Comparison of ENCODE assay signal across 16 cellular contexts in genomic region chr21:45867041-45867630, GRCh38.
"Had no signal": no experiment of that assay in that cellular context is flagged by ENCODE, and none has a peak within 500 bp of the region (broad histone marks: within the 10 kb centered on the region; RNA-seq: fewer than 3 reads in every experiment).

No MANE protein-coding gene starts in this region.

- H3K36me3 Mint-ChIP-seq: activated naive CD4-positive, alpha-beta T cell treated with anti-CD3 and anti-CD28 coated beads, Interleukin-2, amount 50 U/mL, for 72 hours; memory B cell; naive thymus-derived CD4-positive, alpha-beta T cell; stimulated activated naive B cell treated with anti-CD40 and anti-IgM and Interleukin-4, amounts not matched to agents 10 μg/mL and 1 μg/mL and 100 μg/mL, for 72 hours; T-cell had no signal

- H3K9me3 ChIP-seq: adrenal gland, esophagus squamous epithelium, left lung, thyroid gland had no signal

- ATAC-seq: activated naive CD4-positive, alpha-beta T cell treated with anti-CD3 and anti-CD28 coated beads, Interleukin-2, amount 50 U/mL, for 72 hours; effector memory CD8-positive, alpha-beta T cell; left lung; naive thymus-derived CD4-positive, alpha-beta T cell; stimulated activated naive B cell treated with anti-CD40 and anti-IgM and Interleukin-4, amounts not matched to agents 10 μg/mL and 1 μg/mL and 100 μg/mL, for 72 hours had no signal

- H3K27ac Mint-ChIP-seq: activated B cell treated with CpG ODN at 0.5 μM for 24 hours; activated CD4-positive, alpha-beta memory T cell treated with anti-CD3 and anti-CD28 coated beads, Interleukin-2, amount 10 ng/mL, durations not matched to agents 7 days and 5 days; effector memory CD8-positive, alpha-beta T cell; memory B cell; naive thymus-derived CD4-positive, alpha-beta T cell; stimulated activated naive B cell treated with anti-CD40 and anti-IgM and Interleukin-4, amounts not matched to agents 10 μg/mL and 1 μg/mL and 100 μg/mL, for 72 hours; T-cell had no signal

- H3K27me3 ChIP-seq: adrenal gland, cardiac muscle cell, thyroid gland had no signal

- H3K9me3 Mint-ChIP-seq: activated B cell treated with CpG ODN at 0.5 μM for 24 hours; activated CD4-positive, alpha-beta memory T cell treated with anti-CD3 and anti-CD28 coated beads, Interleukin-2, amount 10 ng/mL, durations not matched to agents 7 days and 5 days; activated naive CD4-positive, alpha-beta T cell treated with anti-CD3 and anti-CD28 coated beads, Interleukin-2, amount 50 U/mL, for 72 hours; effector memory CD8-positive, alpha-beta T cell; memory B cell; naive thymus-derived CD4-positive, alpha-beta T cell; stimulated activated naive B cell treated with anti-CD40 and anti-IgM and Interleukin-4, amounts not matched to agents 10 μg/mL and 1 μg/mL and 100 μg/mL, for 72 hours; T-cell had no signal

- H3K36me3 ChIP-seq: adrenal gland, cardiac muscle cell, esophagus squamous epithelium, left lung, thyroid gland had no signal

- H3K4me3 ChIP-seq: adrenal gland, cardiac muscle cell, esophagus squamous epithelium, left lung, thyroid gland had no signal

- H3K4me1 Mint-ChIP-seq: activated CD4-positive, alpha-beta memory T cell treated with anti-CD3 and anti-CD28 coated beads, Interleukin-2, amount 10 ng/mL, durations not matched to agents 7 days and 5 days; stimulated activated naive B cell treated with anti-CD40 and anti-IgM and Interleukin-4, amounts not matched to agents 10 μg/mL and 1 μg/mL and 100 μg/mL, for 72 hours had no signal

- DNase-seq: activated B cell treated with CpG ODN at 0.5 μM for 24 hours; activated CD4-positive, alpha-beta memory T cell treated with anti-CD3 and anti-CD28 coated beads, Interleukin-2, amount 10 ng/mL, durations not matched to agents 7 days and 5 days; activated CD4-positive, alpha-beta T cell treated with anti-CD3 and anti-CD28 coated beads for 4 hours; activated gamma-delta T cell; effector memory CD8-positive, alpha-beta T cell; esophagus squamous epithelium; left lung; naive thymus-derived CD4-positive, alpha-beta T cell; stimulated activated naive B cell treated with anti-CD40 and anti-IgM and Interleukin-4, amounts not matched to agents 10 μg/mL and 1 μg/mL and 100 μg/mL, for 72 hours; thyroid gland had no signal

- H3K27me3 Mint-ChIP-seq: activated B cell treated with CpG ODN at 0.5 μM for 24 hours; activated CD4-positive, alpha-beta memory T cell treated with anti-CD3 and anti-CD28 coated beads, Interleukin-2, amount 10 ng/mL, durations not matched to agents 7 days and 5 days; memory B cell; naive thymus-derived CD4-positive, alpha-beta T cell had no signal

- H3K27ac ChIP-seq: adrenal gland, cardiac muscle cell, esophagus squamous epithelium, left lung, parathyroid adenoma, thyroid gland had no signal

- H3K4me3 Mint-ChIP-seq: activated B cell treated with CpG ODN at 0.5 μM for 24 hours; activated CD4-positive, alpha-beta memory T cell treated with anti-CD3 and anti-CD28 coated beads, Interleukin-2, amount 10 ng/mL, durations not matched to agents 7 days and 5 days; effector memory CD8-positive, alpha-beta T cell; memory B cell; naive thymus-derived CD4-positive, alpha-beta T cell; stimulated activated naive B cell treated with anti-CD40 and anti-IgM and Interleukin-4, amounts not matched to agents 10 μg/mL and 1 μg/mL and 100 μg/mL, for 72 hours; T-cell had no signal

- H3K4me1 ChIP-seq: adrenal gland, esophagus squamous epithelium, left lung, parathyroid adenoma, thyroid gland had no signal

- H3K9ac ChIP-seq: parathyroid adenoma had no signal
